Comparison of ENCODE assay signal across 1 cellular context in the genomic region with DNA sequence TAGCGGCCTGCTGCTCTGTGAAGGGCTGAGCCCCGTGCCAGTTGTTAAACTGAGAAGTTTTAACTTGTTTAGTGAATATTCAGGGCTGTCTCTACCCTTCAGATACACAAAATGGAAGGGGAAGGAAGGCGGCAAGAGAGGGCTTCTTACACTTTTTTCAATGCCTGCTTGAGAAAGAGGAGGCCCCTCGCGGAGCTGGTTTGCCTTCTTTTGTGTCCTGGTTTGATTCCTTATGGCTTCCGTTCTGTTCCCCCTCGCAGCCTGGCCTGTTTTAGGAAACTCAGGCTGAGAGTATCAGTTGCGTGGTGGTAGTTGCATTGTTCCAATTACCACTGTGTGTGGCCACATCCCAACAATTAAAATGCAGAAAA.
TF ChIP-seq lines count a peak whose summit lies in the region.

No MANE protein-coding gene starts in this region.

TF ChIP-seq in GM23338, 12 proteins besides CTCF, POLR2A, EP300 and RAD21 (continued from another document):
- TF ChIP-seq, protein P1, sequence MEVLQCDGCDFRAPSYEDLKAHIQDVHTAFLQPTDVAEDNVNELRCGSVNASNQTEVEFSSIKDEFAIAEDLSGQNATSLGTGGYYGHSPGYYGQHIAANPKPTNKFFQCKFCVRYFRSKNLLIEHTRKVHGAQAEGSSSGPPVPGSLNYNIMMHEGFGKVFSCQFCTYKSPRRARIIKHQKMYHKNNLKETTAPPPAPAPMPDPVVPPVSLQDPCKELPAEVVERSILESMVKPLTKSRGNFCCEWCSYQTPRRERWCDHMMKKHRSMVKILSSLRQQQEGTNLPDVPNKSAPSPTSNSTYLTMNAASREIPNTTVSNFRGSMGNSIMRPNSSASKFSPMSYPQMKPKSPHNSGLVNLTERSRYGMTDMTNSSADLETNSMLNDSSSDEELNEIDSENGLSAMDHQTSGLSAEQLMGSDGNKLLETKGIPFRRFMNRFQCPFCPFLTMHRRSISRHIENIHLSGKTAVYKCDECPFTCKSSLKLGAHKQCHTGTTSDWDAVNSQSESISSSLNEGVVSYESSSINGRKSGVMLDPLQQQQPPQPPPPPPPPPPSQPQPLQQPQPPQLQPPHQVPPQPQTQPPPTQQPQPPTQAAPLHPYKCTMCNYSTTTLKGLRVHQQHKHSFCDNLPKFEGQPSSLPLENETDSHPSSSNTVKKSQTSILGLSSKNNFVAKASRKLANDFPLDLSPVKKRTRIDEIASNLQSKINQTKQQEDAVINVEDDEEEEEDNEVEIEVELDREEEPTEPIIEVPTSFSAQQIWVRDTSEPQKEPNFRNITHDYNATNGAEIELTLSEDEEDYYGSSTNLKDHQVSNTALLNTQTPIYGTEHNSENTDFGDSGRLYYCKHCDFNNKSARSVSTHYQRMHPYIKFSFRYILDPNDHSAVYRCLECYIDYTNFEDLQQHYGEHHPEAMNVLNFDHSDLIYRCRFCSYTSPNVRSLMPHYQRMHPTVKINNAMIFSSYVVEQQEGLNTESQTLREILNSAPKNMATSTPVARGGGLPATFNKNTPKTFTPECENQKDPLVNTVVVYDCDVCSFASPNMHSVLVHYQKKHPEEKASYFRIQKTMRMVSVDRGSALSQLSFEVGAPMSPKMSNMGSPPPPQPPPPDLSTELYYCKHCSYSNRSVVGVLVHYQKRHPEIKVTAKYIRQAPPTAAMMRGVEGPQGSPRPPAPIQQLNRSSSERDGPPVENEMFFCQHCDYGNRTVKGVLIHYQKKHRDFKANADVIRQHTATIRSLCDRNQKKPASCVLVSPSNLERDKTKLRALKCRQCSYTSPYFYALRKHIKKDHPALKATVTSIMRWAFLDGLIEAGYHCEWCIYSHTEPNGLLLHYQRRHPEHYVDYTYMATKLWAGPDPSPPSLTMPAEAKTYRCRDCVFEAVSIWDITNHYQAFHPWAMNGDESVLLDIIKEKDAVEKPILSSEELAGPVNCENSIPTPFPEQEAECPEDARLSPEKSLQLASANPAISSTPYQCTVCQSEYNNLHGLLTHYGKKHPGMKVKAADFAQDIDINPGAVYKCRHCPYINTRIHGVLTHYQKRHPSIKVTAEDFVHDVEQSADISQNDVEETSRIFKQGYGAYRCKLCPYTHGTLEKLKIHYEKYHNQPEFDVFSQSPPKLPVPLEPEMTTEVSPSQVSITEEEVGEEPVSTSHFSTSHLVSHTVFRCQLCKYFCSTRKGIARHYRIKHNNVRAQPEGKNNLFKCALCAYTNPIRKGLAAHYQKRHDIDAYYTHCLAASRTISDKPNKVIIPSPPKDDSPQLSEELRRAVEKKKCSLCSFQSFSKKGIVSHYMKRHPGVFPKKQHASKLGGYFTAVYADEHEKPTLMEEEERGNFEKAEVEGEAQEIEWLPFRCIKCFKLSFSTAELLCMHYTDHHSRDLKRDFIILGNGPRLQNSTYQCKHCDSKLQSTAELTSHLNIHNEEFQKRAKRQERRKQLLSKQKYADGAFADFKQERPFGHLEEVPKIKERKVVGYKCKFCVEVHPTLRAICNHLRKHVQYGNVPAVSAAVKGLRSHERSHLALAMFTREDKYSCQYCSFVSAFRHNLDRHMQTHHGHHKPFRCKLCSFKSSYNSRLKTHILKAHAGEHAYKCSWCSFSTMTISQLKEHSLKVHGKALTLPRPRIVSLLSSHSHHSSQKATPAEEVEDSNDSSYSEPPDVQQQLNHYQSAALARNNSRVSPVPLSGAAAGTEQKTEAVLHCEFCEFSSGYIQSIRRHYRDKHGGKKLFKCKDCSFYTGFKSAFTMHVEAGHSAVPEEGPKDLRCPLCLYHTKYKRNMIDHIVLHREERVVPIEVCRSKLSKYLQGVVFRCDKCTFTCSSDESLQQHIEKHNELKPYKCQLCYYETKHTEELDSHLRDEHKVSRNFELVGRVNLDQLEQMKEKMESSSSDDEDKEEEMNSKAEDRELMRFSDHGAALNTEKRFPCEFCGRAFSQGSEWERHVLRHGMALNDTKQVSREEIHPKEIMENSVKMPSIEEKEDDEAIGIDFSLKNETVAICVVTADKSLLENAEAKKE (CRISPR knock-in tag; IDR thresholded peaks at IDR 0.05): no peak
- TF ChIP-seq STAT1 (IDR thresholded peaks at IDR 0.05; ENCODE audit: unreplicated experiment): no peak
TF ChIP-seq in GM23338: peak in this region for 0.
